Comparison of ENCODE assay signal across 1 cellular context in the genomic region with DNA sequence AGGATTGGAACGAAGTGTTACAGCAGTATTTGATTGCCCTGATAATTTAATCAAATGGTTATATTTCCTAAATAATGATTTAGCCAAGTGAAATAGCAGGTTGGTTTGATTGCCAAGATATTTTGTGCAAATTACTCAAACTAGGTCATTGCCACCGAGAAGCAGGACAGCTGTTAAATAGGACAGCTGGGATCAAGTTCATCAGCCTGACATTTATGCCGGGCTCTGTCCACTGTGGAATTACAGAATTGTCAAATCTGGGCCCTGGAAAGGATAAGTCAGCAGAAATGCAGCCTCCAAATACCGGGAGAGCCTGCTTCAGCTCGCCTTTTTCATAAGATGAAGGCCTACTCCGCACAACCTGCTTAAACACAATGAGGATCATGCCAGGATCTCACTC.
TF ChIP-seq lines count a peak whose summit lies in the region.

No MANE protein-coding gene starts in this region.

TF ChIP-seq in SK-N-SH, 30 proteins besides CTCF, POLR2A, EP300 and RAD21 (continued from another document):
- TF ChIP-seq, protein P1, sequence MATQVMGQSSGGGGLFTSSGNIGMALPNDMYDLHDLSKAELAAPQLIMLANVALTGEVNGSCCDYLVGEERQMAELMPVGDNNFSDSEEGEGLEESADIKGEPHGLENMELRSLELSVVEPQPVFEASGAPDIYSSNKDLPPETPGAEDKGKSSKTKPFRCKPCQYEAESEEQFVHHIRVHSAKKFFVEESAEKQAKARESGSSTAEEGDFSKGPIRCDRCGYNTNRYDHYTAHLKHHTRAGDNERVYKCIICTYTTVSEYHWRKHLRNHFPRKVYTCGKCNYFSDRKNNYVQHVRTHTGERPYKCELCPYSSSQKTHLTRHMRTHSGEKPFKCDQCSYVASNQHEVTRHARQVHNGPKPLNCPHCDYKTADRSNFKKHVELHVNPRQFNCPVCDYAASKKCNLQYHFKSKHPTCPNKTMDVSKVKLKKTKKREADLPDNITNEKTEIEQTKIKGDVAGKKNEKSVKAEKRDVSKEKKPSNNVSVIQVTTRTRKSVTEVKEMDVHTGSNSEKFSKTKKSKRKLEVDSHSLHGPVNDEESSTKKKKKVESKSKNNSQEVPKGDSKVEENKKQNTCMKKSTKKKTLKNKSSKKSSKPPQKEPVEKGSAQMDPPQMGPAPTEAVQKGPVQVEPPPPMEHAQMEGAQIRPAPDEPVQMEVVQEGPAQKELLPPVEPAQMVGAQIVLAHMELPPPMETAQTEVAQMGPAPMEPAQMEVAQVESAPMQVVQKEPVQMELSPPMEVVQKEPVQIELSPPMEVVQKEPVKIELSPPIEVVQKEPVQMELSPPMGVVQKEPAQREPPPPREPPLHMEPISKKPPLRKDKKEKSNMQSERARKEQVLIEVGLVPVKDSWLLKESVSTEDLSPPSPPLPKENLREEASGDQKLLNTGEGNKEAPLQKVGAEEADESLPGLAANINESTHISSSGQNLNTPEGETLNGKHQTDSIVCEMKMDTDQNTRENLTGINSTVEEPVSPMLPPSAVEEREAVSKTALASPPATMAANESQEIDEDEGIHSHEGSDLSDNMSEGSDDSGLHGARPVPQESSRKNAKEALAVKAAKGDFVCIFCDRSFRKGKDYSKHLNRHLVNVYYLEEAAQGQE (IDR thresholded peaks at IDR 0.05; ENCODE audit: low read depth, low read length) = no peak
- TF ChIP-seq POLR2AphosphoS5 (IDR thresholded peaks at IDR 0.05; ENCODE audit: low read depth, low read length) = no peak
- no peak for TF ChIP-seq SMC3 (IDR thresholded peaks at IDR 0.05; ENCODE audit: low read depth, low read length)
- no peak for TF ChIP-seq TCF12 (IDR thresholded peaks at IDR 0.05)
- TF ChIP-seq, protein P2, sequence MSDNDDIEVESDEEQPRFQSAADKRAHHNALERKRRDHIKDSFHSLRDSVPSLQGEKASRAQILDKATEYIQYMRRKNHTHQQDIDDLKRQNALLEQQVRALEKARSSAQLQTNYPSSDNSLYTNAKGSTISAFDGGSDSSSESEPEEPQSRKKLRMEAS (IDR thresholded peaks at IDR 0.05; ENCODE audit: low read depth) = no peak
- TF ChIP-seq NFIC (IDR thresholded peaks at IDR 0.05; ENCODE audit: borderline replicate concordance) = no peak
- no peak for TF ChIP-seq TEAD4 (IDR thresholded peaks at IDR 0.05; ENCODE audit: borderline replicate concordance, insufficient read depth)
